30 cellular contexts compared by ENCODE assay signal in the genomic region with DNA sequence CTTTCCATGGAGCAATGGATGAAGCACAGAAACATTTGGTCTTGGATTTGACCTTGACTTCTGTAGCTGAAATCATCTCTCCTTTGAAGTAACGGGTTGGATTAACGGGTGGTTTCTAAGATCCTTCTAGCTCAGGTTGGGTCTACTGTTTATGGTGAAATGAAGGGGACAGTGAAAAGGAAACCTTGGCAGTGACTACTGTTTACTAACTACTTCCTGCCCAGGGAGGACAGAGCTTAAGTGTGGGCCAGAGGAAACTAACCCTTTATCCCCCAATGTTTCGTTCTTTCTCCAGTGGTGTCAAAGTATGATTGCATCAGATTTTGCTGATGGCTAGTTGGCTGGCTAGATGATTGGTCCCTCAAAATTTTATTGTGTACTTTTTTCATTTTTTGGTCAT. TPM values are rescaled to one million over a fixed set of nuclear protein-coding genes. Genes with fewer than 3 reads are reported as not detected.
A peak's percentile ranks its signal among the peaks of the same experiment; 100 is the strongest.
DNase-seq lines count a peak whose midpoint lies in the region; ATAC-seq and TF ChIP-seq lines count a peak whose summit lies in the region.
"Had no signal": no experiment of that assay in that cellular context is flagged by ENCODE, and none has a peak within 500 bp of the region (broad histone marks: within the 10 kb centered on the region; RNA-seq: fewer than 3 reads in every experiment).

No MANE protein-coding gene starts in this region.

- no peaks in the 10 kb centered on the region for H3K27me3 ChIP-seq in endodermal cell (ENCODE audit: control insufficient read depth, insufficient read depth, low read length, poor library complexity, severe bottlenecking)
- H3K27me3 ChIP-seq in BE2C = no peaks in the 10 kb centered on the region
- H3K27me3 ChIP-seq: breast epithelium, neural progenitor cell, SJCRH30, uterus had no signal

- no peak overlapping the region for H3K4me3 Mint-ChIP-seq in activated T-cell treated with anti-CD3 and anti-CD28 coated beads, Interleukin-2, amount 50 U/mL, for 72 hours
- H3K4me3 Mint-ChIP-seq in endodermal cell = no peak overlapping the region
- no peak overlapping the region for H3K4me3 Mint-ChIP-seq in chondrocyte (ENCODE audit: unreplicated experiment)
- H3K4me3 Mint-ChIP-seq: activated T-helper 17 cell treated with anti-CD3 and anti-CD28 coated beads, Interleukin-2, amount 50 U/mL, for 72 hours; B cell; CD8-positive, alpha-beta T cell; neural progenitor cell had no signal

- no peaks in the 10 kb centered on the region for H3K4me1 Mint-ChIP-seq in activated T-cell treated with anti-CD3 and anti-CD28 coated beads, Interleukin-2, amount 50 U/mL, for 72 hours (ENCODE audit: low read depth)
- H3K4me1 Mint-ChIP-seq in endodermal cell (no peaks in the 10 kb centered on the region), chondrocyte (ENCODE audit: low read depth) (peaks cover 3% of the 10 kb centered on the region)
- H3K4me1 Mint-ChIP-seq: activated T-helper 17 cell treated with anti-CD3 and anti-CD28 coated beads, Interleukin-2, amount 50 U/mL, for 72 hours had no signal

- H3K9me3 ChIP-seq in endodermal cell (ENCODE audit: control insufficient read depth, low read length) = no peaks in the 10 kb centered on the region
- no peaks in the 10 kb centered on the region for H3K9me3 ChIP-seq in BE2C
- H3K9me3 ChIP-seq: breast epithelium, SJCRH30, uterus had no signal

- no peak overlapping the region for H3K4me3 ChIP-seq in endodermal cell (ENCODE audit: low read length)
- H3K4me3 ChIP-seq in BE2C (ENCODE audit: low read depth, low read length) = no peak overlapping the region
- H3K4me3 ChIP-seq: breast epithelium, neural progenitor cell, SJCRH30, smooth muscle cell, uterus had no signal

- no peak for ATAC-seq in activated T-cell treated with anti-CD3 and anti-CD28 coated beads, Interleukin-2, amount 50 U/mL, for 72 hours (replicated peaks in 1 of 2)
- ATAC-seq: activated T-helper 17 cell treated with anti-CD3 and anti-CD28 coated beads, Interleukin-2, amount 50 U/mL, for 72 hours; CD8-positive, alpha-beta T cell; left colon; stimulated activated naive CD8-positive, alpha-beta T cell treated with anti-CD3 and anti-CD28 coated beads, Interleukin-15, Interleukin-2, amounts not matched to agents 100 U/mL and 50 U/mL, for 24 hours had no signal

- H3K36me3 ChIP-seq in endodermal cell (ENCODE audit: control insufficient read depth, insufficient read depth, low read length) (peaks cover 96% of the 10 kb centered on the region), BE2C (peaks cover 95% of the 10 kb centered on the region)
- H3K36me3 ChIP-seq: breast epithelium, uterus had no signal

- TF ChIP-seq CTCF in endodermal cell (conservative IDR thresholded peaks at IDR 0.05) (no peak), BE2C (IDR thresholded peaks at IDR 0.05; ENCODE audit: low read depth, low read length) (no peak), chondrocyte (IDR thresholded peaks at IDR 0.05) (no peak)

- H3K27ac Mint-ChIP-seq in activated T-cell treated with anti-CD3 and anti-CD28 coated beads, Interleukin-2, amount 50 U/mL, for 72 hours = peak overlapping the region; percentile 45
- H3K27ac Mint-ChIP-seq in endodermal cell = peak overlapping the region; percentile 75
- no peak overlapping the region for H3K27ac Mint-ChIP-seq in chondrocyte (ENCODE audit: unreplicated experiment)
- H3K27ac Mint-ChIP-seq: activated T-helper 17 cell treated with anti-CD3 and anti-CD28 coated beads, Interleukin-2, amount 50 U/mL, for 72 hours; B cell; CD8-positive, alpha-beta T cell; neural progenitor cell had no signal

- H3K4me1 ChIP-seq in endodermal cell (ENCODE audit: control insufficient read depth, insufficient read depth, low read length) = no peaks in the 10 kb centered on the region
- H3K4me1 ChIP-seq in BE2C = no peaks in the 10 kb centered on the region; the same call in 1 of the 2 replicates
- H3K4me1 ChIP-seq: breast epithelium, uterus had no signal

- 89 to 92% methylated on average over 3 of the region's 3 CpGs for WGBS in endodermal cell (ENCODE audit: insufficient coverage in 1 of 2, insufficient read length in 1 of 2), 2 experiments

- peaks cover 4 to 21% of the 10 kb centered on the region in 2 donors for H3K36me3 Mint-ChIP-seq in activated T-cell treated with anti-CD3 and anti-CD28 coated beads, Interleukin-2, amount 50 U/mL, for 72 hours (ENCODE audit: insufficient read depth in 2 of 2)
- H3K36me3 Mint-ChIP-seq in endodermal cell (ENCODE audit: low read depth) = peaks cover 61% of the 10 kb centered on the region
- H3K36me3 Mint-ChIP-seq in chondrocyte (ENCODE audit: low read depth) = peaks cover 23% of the 10 kb centered on the region

- H3K27me3 Mint-ChIP-seq in activated T-cell treated with anti-CD3 and anti-CD28 coated beads, Interleukin-2, amount 50 U/mL, for 72 hours (ENCODE audit: low read depth) = no peaks in the 10 kb centered on the region
- H3K27me3 Mint-ChIP-seq in endodermal cell (ENCODE audit: insufficient read depth) = no peaks in the 10 kb centered on the region
- H3K27me3 Mint-ChIP-seq in chondrocyte (ENCODE audit: low read depth) = no peaks in the 10 kb centered on the region
- H3K27me3 Mint-ChIP-seq: activated T-helper 17 cell treated with anti-CD3 and anti-CD28 coated beads, Interleukin-2, amount 50 U/mL, for 72 hours; B cell had no signal

- DNase-seq in activated T-cell treated with anti-CD3 and anti-CD28 coated beads, Interleukin-2, amount 50 U/mL, for 72 hours = no peak
- no peak for DNase-seq in activated T-cell treated with anti-CD3 and anti-CD28 coated beads, Interleukin-2, amount 50 U/mL, for 1 hour
- DNase-seq in NCI-H2029 treated with DMSO at 0.1 percent for 48 hours (lab: John Stamatoyannopoulos, UW) (peak; percentile 14), endodermal cell (no peak), BE2C (no peak), NCI-H774 (lab: John Stamatoyannopoulos, UW) (no peak), chondrocyte (ENCODE audit: low spot score) (no peak)
- DNase-seq: ACHN; activated CD4-positive, alpha-beta T cell treated with anti-CD3 and anti-CD28 coated beads for 4 hours; activated naive CD4-positive, alpha-beta T cell treated with anti-CD3 and anti-CD28 coated beads, Interleukin-2, amount 50 U/mL, for 16 hours; amygdala; CD8-positive, alpha-beta T cell; effector memory CD4-positive, alpha-beta T cell; HCEC 1CT; left colon; NCI-H146; NCI-H446 treated with DMSO at 0.1 percent for 48 hours; NCI-H82; RPMI8226; SJCRH30; stimulated activated naive CD8-positive, alpha-beta T cell treated with anti-CD3 and anti-CD28 coated beads, Interleukin-15, Interleukin-2, amounts not matched to agents 100 U/mL and 50 U/mL, for 24 hours; T1000; uterus had no signal

- H3K27ac ChIP-seq in endodermal cell (ENCODE audit: low read depth, low read length) (no peak overlapping the region), temporal lobe (ENCODE audit: low read depth, low read length) (peak overlapping the region; percentile 79)
- H3K27ac ChIP-seq: breast epithelium, neural progenitor cell, SJCRH30, uterus, VCaP had no signal

- no peak overlapping the region for H3K9ac ChIP-seq in endodermal cell (ENCODE audit: extremely low read depth, low read length, poor library complexity, severe bottlenecking)
- H3K9ac ChIP-seq: neural progenitor cell had no signal

- H3K9me3 Mint-ChIP-seq in activated T-cell treated with anti-CD3 and anti-CD28 coated beads, Interleukin-2, amount 50 U/mL, for 72 hours = no peaks in the 10 kb centered on the region
- H3K9me3 Mint-ChIP-seq in endodermal cell (no peaks in the 10 kb centered on the region), chondrocyte (ENCODE audit: low read depth) (no peaks in the 10 kb centered on the region)
- H3K9me3 Mint-ChIP-seq: activated T-helper 17 cell treated with anti-CD3 and anti-CD28 coated beads, Interleukin-2, amount 50 U/mL, for 72 hours; CD8-positive, alpha-beta T cell; neural progenitor cell had no signal

RNA-seq across cellular contexts. Expression of a gene that starts 22.2 kb away (rescaled TPM):
- total RNA-seq in activated T-cell treated with anti-CD3 and anti-CD28 coated beads, Interleukin-2, amount 50 U/mL, for 72 hours = 10 to 100 TPM; 25.3 to 36.8 TPM
- total RNA-seq in endodermal cell = 10 to 100 TPM; 82.2 to 91.1 TPM
- polyA plus RNA-seq in endodermal cell (2013, experiment 1 of 2) = 78.3 TPM
- 75.8 TPM for polyA plus RNA-seq in endodermal cell (2013, experiment 2 of 2)
- total RNA-seq in temporal lobe = 13.5 TPM
- polyA plus RNA-seq in BE2C (2012; ENCODE audit: insufficient read depth, insufficient read length, low read depth) = 78.9 TPM
- total RNA-seq in chondrocyte = 34.8 to 41.1 TPM (median 36.1 TPM) in 3 replicates

RNA-seq across cellular contexts. Expression of a gene that starts 22.4 kb away (rescaled TPM):
- total RNA-seq in activated T-cell treated with anti-CD3 and anti-CD28 coated beads, Interleukin-2, amount 50 U/mL, for 72 hours = 10 to 100 TPM; 15.8 to 17.6 TPM
- total RNA-seq in endodermal cell (1 to 10 TPM; 5.5 to 7.4 TPM), temporal lobe (56.8 TPM), chondrocyte (11.3 to 11.8 TPM (median 11.6 TPM) in 3 replicates)
- 8.0 TPM for polyA plus RNA-seq in endodermal cell (2013, experiment 1 of 2)
- polyA plus RNA-seq in endodermal cell (2013, experiment 2 of 2) = 6.8 TPM
- polyA plus RNA-seq in BE2C (2012; ENCODE audit: insufficient read depth, insufficient read length, low read depth) = 5.6 TPM
